In the genomic region with DNA sequence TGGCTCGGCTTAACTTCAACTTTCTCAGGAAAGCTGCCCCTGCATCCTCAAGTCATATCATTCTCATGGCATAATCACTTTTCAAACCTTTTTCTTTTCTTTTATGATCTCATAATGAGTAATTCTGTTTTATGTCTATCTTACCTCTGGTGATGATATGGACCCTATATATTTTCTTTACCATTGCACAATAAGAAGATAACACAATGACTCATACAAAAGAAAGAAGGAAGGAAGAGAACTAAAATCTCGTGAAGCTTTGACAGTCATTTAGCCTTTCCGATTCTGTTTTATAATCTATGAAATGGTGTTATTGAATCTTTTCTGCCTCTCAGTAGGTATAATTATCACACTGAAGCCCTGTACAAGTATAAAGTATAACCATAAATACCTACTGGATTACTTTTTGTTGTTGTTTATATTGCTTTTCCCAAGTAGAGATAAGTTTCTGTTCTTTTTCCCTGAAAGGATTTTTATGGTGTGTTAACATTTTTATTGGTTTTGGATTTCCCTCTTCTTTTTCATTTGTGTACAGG, we compare ENCODE assay signal across 14 cellular contexts.
DNase-seq lines count a peak whose midpoint lies in the region; ATAC-seq and TF ChIP-seq lines count a peak whose summit lies in the region.
"Had no signal": no experiment of that assay in that cellular context is flagged by ENCODE, and none has a peak within 500 bp of the region (broad histone marks: within the 10 kb centered on the region; RNA-seq: fewer than 3 reads in every experiment).

No MANE protein-coding gene starts in this region.

- TF ChIP-seq CTCF in fibroblast of the aortic adventitia (IDR thresholded peaks at IDR 0.05; ENCODE audit: insufficient read depth, low read length), result no peak

- H3K4me3 ChIP-seq in fibroblast of the aortic adventitia (ENCODE audit: low read depth, low read length), result no peak overlapping the region
- H3K4me3 ChIP-seq: adrenal gland, esophagus squamous epithelium, lower lobe of right lung had no signal

- DNase-seq in A172 (ENCODE audit: low spot score), result peak; percentile 50
- peak; percentile 43 for DNase-seq in HS-5 (ENCODE audit: low read depth)
- DNase-seq in RKO (ENCODE audit: low spot score), result peak; percentile 26
- peak; percentile 60 for DNase-seq in fibroblast of the aortic adventitia (ENCODE audit: low read depth)
- DNase-seq in retina, result no peak
- no peak for DNase-seq in 8988T
- no peak for DNase-seq in sciatic nerve (ENCODE audit: low spot score)
- DNase-seq: activated CD8-positive, alpha-beta T cell treated with anti-CD3 and anti-CD28 coated beads, Interleukin-2, amount 10 ng/mL, durations not matched to agents 7 days and 5 days; adrenal gland; COR-L47; esophagus squamous epithelium; lower lobe of right lung; natural killer cell had no signal

- intact Hi-C loops in sciatic nerve (cut with DNase I), result no loop called here

- ATAC-seq in sciatic nerve (no peak), esophagus mucosa (no peak)
- ATAC-seq: activated CD8-positive, alpha-beta T cell treated with anti-CD3 and anti-CD28 coated beads, Interleukin-2, amount 10 ng/mL, durations not matched to agents 7 days and 5 days; lower lobe of right lung; natural killer cell had no signal

Comparison
In these comparisons a context has a peak if more than half of its experiments do, and no peak if none do; other contexts are left out.
1. DNase-seq: peak in A172 (single experiment), HS-5 (single experiment), RKO (single experiment) and fibroblast of the aortic adventitia (single experiment); none in retina (single experiment), 8988T (single experiment) and sciatic nerve (single experiment).